Comparison of ENCODE assay signal across 8 cellular contexts in the genomic region with DNA sequence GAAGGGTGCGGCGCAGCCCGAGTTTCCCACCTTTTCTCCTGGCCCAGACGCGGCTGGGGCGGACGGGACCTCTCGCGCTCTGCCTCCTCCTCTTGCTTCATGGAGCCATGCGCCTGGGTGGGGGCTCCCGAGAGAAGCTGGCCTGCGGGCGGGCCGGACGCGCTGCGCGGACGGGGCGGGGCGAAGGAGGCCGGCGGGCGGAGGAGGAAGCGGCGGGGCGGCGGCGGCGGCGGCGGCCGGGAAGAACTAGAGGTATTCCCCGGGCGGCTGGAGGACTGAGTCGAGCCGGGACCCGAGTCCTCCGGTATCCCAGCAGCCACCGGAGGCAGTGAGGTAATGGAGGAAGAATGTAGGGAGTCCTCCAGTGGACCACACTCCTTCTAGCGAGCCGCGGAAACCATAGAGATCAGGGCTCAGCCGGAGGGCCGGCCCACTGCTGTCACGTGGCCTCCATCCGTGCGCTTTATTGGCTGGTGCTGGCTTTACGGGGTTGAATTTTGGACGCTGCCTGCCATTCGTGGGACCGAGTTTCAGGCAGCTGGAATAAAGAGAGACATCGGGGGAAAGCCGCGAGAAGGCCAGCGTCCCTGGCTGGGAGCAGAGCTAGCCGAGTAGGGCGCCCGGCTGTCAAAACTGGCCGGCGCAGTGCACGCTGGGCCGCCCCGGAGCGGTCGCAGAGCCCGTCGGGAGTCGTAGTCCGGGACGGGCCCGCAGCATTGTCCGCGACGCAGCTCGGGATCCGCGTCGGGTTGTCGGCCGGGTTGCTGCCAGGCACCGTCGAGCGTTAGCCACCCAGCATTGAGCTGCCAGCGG. TPM values are rescaled to one million over a fixed set of nuclear protein-coding genes. Genes with fewer than 3 reads are reported as not detected.
A peak's percentile ranks its signal among the peaks of the same experiment; 100 is the strongest.
DNase-seq lines count a peak whose midpoint lies in the region; ATAC-seq and TF ChIP-seq lines count a peak whose summit lies in the region.
"Not testable (repeated sequence)": the region's sequence is repeated elsewhere in the genome, so short reads cannot be mapped to it uniquely, and the experiment has no call there.

Gene AMMECR1L, minus strand, starts transcription at position 177 of the 813 bp plus-strand sequence. CDS start 11,722 bp downstream, outside the sequence.

- peak; percentile 12 for DNase-seq in DMS114 treated with DMSO at 0.1 percent for 48 hours (lab: John Stamatoyannopoulos, UW; ENCODE audit: unreplicated experiment)
- peak; percentile 23 to 32 for DNase-seq in SHP77 (lab: John Stamatoyannopoulos, UW)
- DNase-seq in activated T-helper 1 cell treated with anti-CD3 and anti-CD28 coated beads, Interleukin-2, amount 50 U/mL, for 16 hours (ENCODE audit: low read depth in 1 of 2, low spot score in 1 of 2), result peak; percentile 39 to 60
- peak; percentile 1 for DNase-seq in esophagus squamous epithelium (lab: John Stamatoyannopoulos, UW)
- peak; percentile 32 to 48 for DNase-seq in stimulated activated CD8-positive, alpha-beta memory T cell treated with anti-CD3 and anti-CD28 coated beads, Interleukin-4, amount 100 ng/mL, for 1 hour (ENCODE audit: low read depth in 2 of 2, low spot score in 1 of 2)

- H3K27me3 ChIP-seq in HUES64 (ENCODE audit: insufficient read depth, low read length); esophagus squamous epithelium; mucosa of stomach (ENCODE audit: control insufficient read depth, insufficient read depth, low read length): not testable (repeated sequence)

- peak within 1 kb of the TSS; percentile 80 for H3K4me3 ChIP-seq in HUES64 (ENCODE audit: low read length)
- H3K4me3 ChIP-seq in esophagus squamous epithelium, result peak within 1 kb of the TSS; percentile 55 to 79 (median 66)
- peak within 1 kb of the TSS; percentile 43 for H3K4me3 ChIP-seq in mucosa of stomach (ENCODE audit: low read length)

- not testable (repeated sequence) for H3K9me3 ChIP-seq in HUES64 (ENCODE audit: insufficient read depth, low read depth, low read length); esophagus squamous epithelium; mucosa of stomach (ENCODE audit: control insufficient read depth, low read length)

- under 1% methylated on average over 42 of the region's 85 CpGs for WGBS in HUES64
- WGBS in esophagus squamous epithelium, 2 donors, result 0% methylated on average over 4 to 7 of the region's 85 CpGs

- H3K36me3 ChIP-seq in HUES64 (ENCODE audit: insufficient read depth, low read length) (peaks cover 33% of the 10 kb centered on the region), esophagus squamous epithelium (peaks cover 0 to 30% (median 0%) of the 10 kb centered on the region in 3 donors)
- H3K36me3 ChIP-seq in mucosa of stomach (ENCODE audit: control insufficient read depth, insufficient read depth, low read length), result not testable (repeated sequence)

- H3K27ac ChIP-seq in HUES64 (ENCODE audit: low read depth, low read length), result peak within 1 kb of the TSS; percentile 79; the same call in 1 of the 2 replicates
- peak within 1 kb of the TSS; percentile 87 to 96 (median 94) for H3K27ac ChIP-seq in esophagus squamous epithelium

- not testable (repeated sequence) for TF ChIP-seq CTCF in esophagus squamous epithelium (IDR thresholded peaks at IDR 0.05)

- peak; percentile 91 for ATAC-seq in GM21576 (IDR thresholded peaks at IDR 0.05; ENCODE audit: unreplicated experiment)

- intact Hi-C loops in esophagus squamous epithelium (cut with DNase I), result not testable (repeated sequence)

- H3K4me1 ChIP-seq in HUES64 (ENCODE audit: insufficient read depth, low read length) (peaks cover 20% of the 10 kb centered on the region), esophagus squamous epithelium (peaks cover 15 to 51% (median 23%) of the 10 kb centered on the region in 3 donors), mucosa of stomach (ENCODE audit: control insufficient read depth, insufficient read depth, low read length) (peaks cover 15% of the 10 kb centered on the region)

- peak in 2 of 4 donors; percentile 25 to 60 for TF ChIP-seq POLR2A in esophagus squamous epithelium (IDR thresholded peaks at IDR 0.05)

- H3K9ac ChIP-seq in HUES64 (ENCODE audit: low read depth, low read length), result peak within 1 kb of the TSS; percentile 78
- H3K9ac ChIP-seq in mucosa of stomach (ENCODE audit: low read length), result peak within 1 kb of the TSS; percentile 69

RNA-seq across cellular contexts. Expression of gene AMMECR1L, which starts in this region (rescaled TPM):
- polyA plus RNA-seq in HUES64 (2013, experiment 1 of 2), result 13.8 TPM
- 15.0 TPM for polyA plus RNA-seq in HUES64 (2013, experiment 2 of 2)
- total RNA-seq in esophagus squamous epithelium, result 10 to 100 TPM in 1 of 4 donors, 1 to 10 TPM in 3; 6.3 to 11.8 (median 7.8) TPM

Comparison
In these comparisons a context has a peak if more than half of its experiments do, and no peak if none do; other contexts are left out.
1. Peak in every context shown above with its lines: DNase-seq, ATAC-seq, H3K4me3 ChIP-seq and H3K27ac ChIP-seq.